Comparison of ENCODE assay signal across 12 cellular contexts in genomic region chr15:58458076-58458475, GRCh38. TPM values are rescaled to one million over a fixed set of nuclear protein-coding genes. Genes with fewer than 3 reads are reported as not detected.
DNase-seq lines count a peak whose midpoint lies in the region; ATAC-seq and TF ChIP-seq lines count a peak whose summit lies in the region.
"Had no signal": no experiment of that assay in that cellular context is flagged by ENCODE, and none has a peak within 500 bp of the region (broad histone marks: within the 10 kb centered on the region; RNA-seq: fewer than 3 reads in every experiment).

No MANE protein-coding gene starts in this region.

- H3K36me3 ChIP-seq in colonic mucosa (no peaks in the 10 kb centered on the region), tibial nerve (no peaks in the 10 kb centered on the region)
- H3K36me3 ChIP-seq: stomach had no signal

- H3K9ac ChIP-seq in colonic mucosa (ENCODE audit: low read depth in 2 of 2, low read length in 2 of 2): no peak overlapping the region

- H3K27ac Mint-ChIP-seq in nephron: peak overlapping the region; percentile 26 to 62 (median 54)
- H3K27ac Mint-ChIP-seq in chondrocyte (ENCODE audit: unreplicated experiment): no peak overlapping the region

- H3K9me3 ChIP-seq in colonic mucosa (no peaks in the 10 kb centered on the region), tibial nerve (no peaks in the 10 kb centered on the region)
- H3K9me3 ChIP-seq: stomach had no signal

- DNase-seq in MV-4-11 (lab: John Stamatoyannopoulos, UW): peak; percentile 35
- peak; percentile 61 for DNase-seq in colonic mucosa
- no peak for DNase-seq in cortex of kidney (lab: John Stamatoyannopoulos, UW)
- no peak for DNase-seq in tibial nerve (ENCODE audit: low spot score in 2 of 2)
- no peak for DNase-seq in GF-D8 (lab: John Stamatoyannopoulos, UW)
- no peak for DNase-seq in chondrocyte (ENCODE audit: low spot score)
- DNase-seq: anterior cingulate cortex; NCI-H69; stimulated activated CD4-positive, alpha-beta T cell treated with anti-CD3 and anti-CD28 coated beads, Interleukin-12 subunit alpha, Interleukin-12 subunit beta, amount 100 ng/mL, for 4 hours; stomach had no signal

- H3K27ac ChIP-seq in colonic mucosa (peak overlapping the region; percentile 52), tibial nerve (no peak overlapping the region)

- WGBS in tibial nerve, 2 donors: 58 to 62% methylated on average over 3 of the region's 3 CpGs

- H3K4me1 ChIP-seq in colonic mucosa (peaks cover 7% of the 10 kb centered on the region), tibial nerve (peaks cover 0 to 14% (median 10%) of the 10 kb centered on the region in 4 donors)

- H3K4me1 Mint-ChIP-seq in nephron: peaks cover 71% of the 10 kb centered on the region
- peaks cover 16% of the 10 kb centered on the region for H3K4me1 Mint-ChIP-seq in chondrocyte (ENCODE audit: low read depth)

- TF ChIP-seq CTCF in colonic mucosa (IDR thresholded peaks at IDR 0.05) (no peak), nephron (IDR thresholded peaks at IDR 0.05; ENCODE audit: unreplicated experiment in 3 of 3) (no peak), tibial nerve (IDR thresholded peaks at IDR 0.05) (no peak), chondrocyte (IDR thresholded peaks at IDR 0.05) (no peak)

- peaks cover 3% of the 10 kb centered on the region for H3K27me3 Mint-ChIP-seq in nephron (ENCODE audit: low read depth)
- H3K27me3 Mint-ChIP-seq in chondrocyte (ENCODE audit: low read depth): peaks cover 2% of the 10 kb centered on the region

- no peak for TF ChIP-seq EP300 in tibial nerve (IDR thresholded peaks at IDR 0.05)

- H3K27me3 ChIP-seq in colonic mucosa (no peaks in the 10 kb centered on the region), tibial nerve (no peaks in the 10 kb centered on the region)
- H3K27me3 ChIP-seq: stomach had no signal

- peak; percentile 21 for ATAC-seq in GM18867 (IDR thresholded peaks at IDR 0.05; ENCODE audit: unreplicated experiment)

- H3K9me3 Mint-ChIP-seq in nephron (no peaks in the 10 kb centered on the region), chondrocyte (ENCODE audit: low read depth) (no peaks in the 10 kb centered on the region)

- intact Hi-C loops in colonic mucosa (cut with DNase I): no loop called here

- H3K4me3 Mint-ChIP-seq in nephron (peak overlapping the region in 1 of 3 experiments; percentile 24), chondrocyte (ENCODE audit: unreplicated experiment) (no peak overlapping the region)

- H3K4me3 ChIP-seq in colonic mucosa: no peak overlapping the region
- no peak overlapping the region for H3K4me3 ChIP-seq in tibial nerve
- H3K4me3 ChIP-seq: stomach had no signal

- H3K36me3 Mint-ChIP-seq in nephron (ENCODE audit: low read depth) (no peaks in the 10 kb centered on the region), chondrocyte (ENCODE audit: low read depth) (no peaks in the 10 kb centered on the region)

- no peak for TF ChIP-seq POLR2A in tibial nerve (IDR thresholded peaks at IDR 0.05)

RNA-seq across cellular contexts. Expression of gene LIPC, which starts 26.3 kb away (rescaled TPM):
- total RNA-seq in colonic mucosa (10 to 100 TPM in 1 of 2 donors, 1 to 10 TPM in 1; 2.9 to 13.8 TPM), tibial nerve (10 to 100 TPM; 11.2 to 18.4 (median 14.7) TPM), chondrocyte (not detected in 3 replicates)

Comparison
In these comparisons a context has a peak if more than half of its experiments do, and no peak if none do; other contexts are left out.
1. DNase-seq: peak in MV-4-11 (single experiment) and colonic mucosa (single experiment); none in cortex of kidney (single experiment), tibial nerve (0 of 2), GF-D8 (single experiment) and chondrocyte (single experiment).